ENCODE assay signal across 8 cellular contexts in the genomic region with DNA sequence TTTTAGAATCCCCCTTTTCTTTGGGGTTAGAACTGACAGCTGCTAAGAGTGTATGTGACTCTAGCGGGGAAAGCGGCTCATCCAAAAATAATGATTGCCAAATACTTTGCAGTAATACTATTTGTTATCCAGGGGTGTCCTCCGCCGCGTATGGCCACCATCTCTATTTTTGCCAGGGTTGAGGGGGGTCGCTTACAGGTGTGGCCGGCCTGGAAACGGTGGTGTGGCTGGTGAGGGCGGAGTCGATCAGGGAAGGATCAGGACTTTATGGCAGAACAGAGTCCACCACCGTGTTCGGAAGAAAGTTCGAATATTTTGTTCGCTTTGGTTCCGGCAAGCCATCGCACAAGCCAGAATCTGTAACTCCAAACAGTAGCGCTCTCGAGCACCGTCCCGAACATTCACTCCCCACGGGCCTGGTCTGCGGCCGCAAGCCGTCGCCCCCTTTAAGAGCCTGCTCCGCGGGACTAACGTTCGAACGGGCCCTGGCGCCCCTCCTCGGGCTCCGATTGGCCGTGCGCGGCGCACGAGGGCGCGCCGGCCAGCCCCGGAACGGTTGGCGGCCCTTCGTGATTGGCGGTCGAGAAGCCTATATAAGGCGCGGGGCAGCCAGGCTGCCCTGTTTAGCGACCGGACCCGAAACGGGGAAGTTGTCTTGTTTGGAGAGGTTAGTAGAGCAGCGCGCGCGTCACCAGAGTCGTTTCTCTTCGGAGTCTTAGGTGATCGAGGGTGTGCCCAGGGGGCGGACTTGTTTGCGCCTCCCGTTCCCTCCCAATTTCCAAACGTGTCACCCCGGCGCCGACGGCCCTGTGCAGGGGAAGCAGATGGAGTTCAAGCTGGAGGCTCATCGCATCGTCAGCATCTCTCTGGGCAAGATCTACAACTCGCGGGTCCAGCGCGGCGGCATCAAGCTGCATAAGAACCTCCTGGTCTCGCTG. TPM values are rescaled to one million over a fixed set of nuclear protein-coding genes. Genes with fewer than 3 reads are reported as not detected.
DNase-seq lines count a peak whose midpoint lies in the region; ATAC-seq and TF ChIP-seq lines count a peak whose summit lies in the region.

A gene (plus strand): TSS at position 622 of the 938 bp plus-strand sequence. CDS start 203 bp downstream, at position 825.

- H3K4me1 Mint-ChIP-seq in activated naive CD8-positive, alpha-beta T cell treated with anti-CD3 and anti-CD28 coated beads, Interleukin-2, amount 50 U/mL, for 24 hours, result peaks cover 59% of the 10 kb centered on the region

- intact Hi-C loops in Right ventricle myocardium superior (cut with DNase I), result loop anchor here (5.0 kb wide), 1 partner anchor 51 kb away; no protein-coding TSS in a partner anchor

- peaks cover 2% of the 10 kb centered on the region for H3K79me2 ChIP-seq in parathyroid adenoma

- H2AFZ ChIP-seq in parathyroid adenoma, result peak within 1 kb of the TSS; percentile 70

- H3K36me3 ChIP-seq in parathyroid adenoma (ENCODE audit: control insufficient read depth, insufficient read depth, low read length), result no peaks in the 10 kb centered on the region
- H3K36me3 ChIP-seq in tibial nerve, result no peaks in the 10 kb centered on the region

- H3K9me3 Mint-ChIP-seq in activated naive CD8-positive, alpha-beta T cell treated with anti-CD3 and anti-CD28 coated beads, Interleukin-2, amount 50 U/mL, for 24 hours, result no peaks in the 10 kb centered on the region

- H3K4me1 ChIP-seq in parathyroid adenoma, result no peaks in the 10 kb centered on the region
- H3K4me1 ChIP-seq in tibial nerve, result peaks cover 0 to 43% (median 10%) of the 10 kb centered on the region in 4 donors

- no peaks in the 10 kb centered on the region for H3K27me3 Mint-ChIP-seq in activated naive CD8-positive, alpha-beta T cell treated with anti-CD3 and anti-CD28 coated beads, Interleukin-2, amount 50 U/mL, for 24 hours

- no peaks in the 10 kb centered on the region for H3K9me3 ChIP-seq in parathyroid adenoma (ENCODE audit: control insufficient read depth, low read length)
- no peaks in the 10 kb centered on the region for H3K9me3 ChIP-seq in tibial nerve

- H3K9ac ChIP-seq in parathyroid adenoma, result no peak within 1 kb of the TSS

- TF ChIP-seq POLR2A in tibial nerve (IDR thresholded peaks at IDR 0.05), result peak; percentile 100

- TF ChIP-seq EP300 in tibial nerve (IDR thresholded peaks at IDR 0.05), result peak; percentile 76 to 100

- H3K27me3 ChIP-seq in parathyroid adenoma (ENCODE audit: control insufficient read depth, insufficient read depth, low read length) (no peaks in the 10 kb centered on the region), tibial nerve (no peaks in the 10 kb centered on the region)

- H3K27ac Mint-ChIP-seq in activated naive CD8-positive, alpha-beta T cell treated with anti-CD3 and anti-CD28 coated beads, Interleukin-2, amount 50 U/mL, for 24 hours, result peak within 1 kb of the TSS; percentile 98

- peak; percentile 94 for DNase-seq in GM13976 (ENCODE audit: low spot score)
- DNase-seq in NCI-H1436 treated with DMSO at 0.1 percent for 48 hours (lab: John Stamatoyannopoulos, UW), result peak; percentile 77
- DNase-seq in T follicular helper cell (ENCODE audit: low read depth), result peak; percentile 90
- peak; percentile 97 for DNase-seq in activated naive CD8-positive, alpha-beta T cell treated with anti-CD3 and anti-CD28 coated beads, Interleukin-2, amount 50 U/mL, for 24 hours
- peak; percentile 96 for DNase-seq in Right ventricle myocardium superior
- DNase-seq in tibial nerve (ENCODE audit: low spot score in 2 of 2), result peak; percentile 94 to 98

- peak within 1 kb of the TSS; percentile 97 for H3K4me3 Mint-ChIP-seq in activated naive CD8-positive, alpha-beta T cell treated with anti-CD3 and anti-CD28 coated beads, Interleukin-2, amount 50 U/mL, for 24 hours

- peak within 1 kb of the TSS; percentile 77 for H3K4me2 ChIP-seq in parathyroid adenoma (ENCODE audit: low read length)

- peak; percentile 62 for ATAC-seq in HG02852 (IDR thresholded peaks at IDR 0.05; ENCODE audit: unreplicated experiment)
- peak; percentile 80 for ATAC-seq in activated naive CD8-positive, alpha-beta T cell treated with anti-CD3 and anti-CD28 coated beads, Interleukin-2, amount 50 U/mL, for 24 hours
- peak; percentile 91 for ATAC-seq in Right ventricle myocardium superior (ENCODE audit: poor library complexity)

- TF ChIP-seq CTCF in GM13976 (IDR thresholded peaks at IDR 0.05; ENCODE audit: borderline replicate concordance, control extremely low read depth, extremely low read depth, insufficient read depth, missing control alignments) (no peak), parathyroid adenoma (IDR thresholded peaks at IDR 0.05) (no peak), tibial nerve (IDR thresholded peaks at IDR 0.05) (peak in 3 of 5 experiments; percentile 4 to 52 (median 24))

- H3K4me3 ChIP-seq in parathyroid adenoma (ENCODE audit: low read depth, low read length) (peak within 1 kb of the TSS; percentile 64), tibial nerve (peak within 1 kb of the TSS; percentile 75 to 85 (median 82))

- in situ Hi-C loops in GM13976 (cut with MboI; ENCODE audit: low sequenced_read_pairs, unreplicated experiment), result no loop called here

- WGBS in tibial nerve, 2 donors, result 5 to 6% methylated on average over 37 to 40 of the region's 76 CpGs

- peaks cover 41% of the 10 kb centered on the region for H3K36me3 Mint-ChIP-seq in activated naive CD8-positive, alpha-beta T cell treated with anti-CD3 and anti-CD28 coated beads, Interleukin-2, amount 50 U/mL, for 24 hours (ENCODE audit: low read depth)

- peak within 1 kb of the TSS; percentile 63 for H3K27ac ChIP-seq in parathyroid adenoma
- H3K27ac ChIP-seq in tibial nerve, result peak within 1 kb of the TSS; percentile 78 to 91 (median 89)

RNA-seq across cellular contexts. Expression of the gene that starts here (rescaled TPM):
- total RNA-seq in Right ventricle myocardium superior (15.1 TPM), tibial nerve (10 to 100 TPM in 3 of 4 donors, 1 to 10 TPM in 1; 8.1 to 16.3 (median 13.1) TPM)

Comparison
In these comparisons a context has a peak if more than half of its experiments do, and no peak if none do; other contexts are left out.
1. Peak in every context shown above with its lines: DNase-seq, ATAC-seq, H3K4me3 ChIP-seq and H3K27ac ChIP-seq.
2. CTCF ChIP-seq: peak in tibial nerve (3 of 5); none in GM13976 (single experiment) and parathyroid adenoma (single experiment).